In genomic region chr15:21107399-21108381, GRCh38 we compare ENCODE assay signal across 8 cellular contexts.
DNase-seq lines count a peak whose midpoint lies in the region; ATAC-seq and TF ChIP-seq lines count a peak whose summit lies in the region.
"Not testable (repeated sequence)": the region's sequence is repeated elsewhere in the genome, so short reads cannot be mapped to it uniquely, and the experiment has no call there.

No MANE protein-coding gene starts in this region.

- not testable (repeated sequence) for H3K36me3 Mint-ChIP-seq in Caco-2 (ENCODE audit: insufficient read depth, unreplicated experiment); WTC11; mesothelial cell of epicardium

- not testable (repeated sequence) for H3K4me3 ChIP-seq in Caco-2 (ENCODE audit: low read depth, low read length); right cardiac atrium (ENCODE audit: low read length); spleen; upper lobe of right lung

- H3K4me1 Mint-ChIP-seq in Caco-2 (ENCODE audit: low read depth, unreplicated experiment); WTC11; mesothelial cell of epicardium: not testable (repeated sequence)

- no CpG with 5 or more reads among the region's 10 CpGs for WGBS in right cardiac atrium
- WGBS in spleen, 5 donors: 100% methylated on average over 1 of the region's 10 CpGs; no CpG with 5 or more reads in 3 of the 5 donors

- H3K4me1 ChIP-seq in Caco-2; foreskin keratinocyte; right cardiac atrium (ENCODE audit: control insufficient read depth, insufficient read depth, low read length); spleen; upper lobe of right lung: not testable (repeated sequence)

- H3K27ac ChIP-seq in foreskin keratinocyte; right cardiac atrium (ENCODE audit: low read length); spleen; upper lobe of right lung: not testable (repeated sequence)

- POLR2A ChIA-PET in Caco-2 (lab: Charles Lee); WTC11 (lab: Charles Lee): not testable (repeated sequence)

- H3K9me3 ChIP-seq in Caco-2; right cardiac atrium (ENCODE audit: control insufficient read depth, low read length); upper lobe of right lung: not testable (repeated sequence)
- peaks cover 0 to 12% (median 0%) of the 10 kb centered on the region in 8 donors for H3K9me3 ChIP-seq in spleen

- not testable (repeated sequence) for H3K9me3 Mint-ChIP-seq in Caco-2 (ENCODE audit: unreplicated experiment); WTC11; mesothelial cell of epicardium

- not testable (repeated sequence) for TF ChIP-seq POLR2A in spleen (IDR thresholded peaks at IDR 0.05)

- not testable (repeated sequence) for H3K27me3 ChIP-seq in Caco-2 (replicated peaks; ENCODE audit: control insufficient read depth, insufficient read depth, low read length); foreskin keratinocyte; right cardiac atrium (ENCODE audit: control insufficient read depth, insufficient read depth); spleen (replicated peaks in 1 of 7); upper lobe of right lung

- not testable (repeated sequence) for H3K4me3 Mint-ChIP-seq in Caco-2 (ENCODE audit: unreplicated experiment); WTC11; mesothelial cell of epicardium

- BruUV-seq in Caco-2 (replicated peaks; lab: Mats Ljungman, UMichigan): not testable (repeated sequence)

- H3K36me3 ChIP-seq in Caco-2 (ENCODE audit: control insufficient read depth, insufficient read depth, low read length); spleen; upper lobe of right lung: not testable (repeated sequence)

- DNase-seq in Caco-2 (peak; percentile 21 to 69), WTC11 (ENCODE audit: low spot score) (peak; percentile 9), right cardiac atrium (peak; percentile 16 to 87 (median 76)), mesothelial cell of epicardium (ENCODE audit: low spot score in 2 of 2, unreplicated experiment in 2 of 2) (peak; percentile 27 to 56), spleen (peak; percentile 88), upper lobe of right lung (peak; percentile 91)
- DNase-seq in activated naive CD4-positive, alpha-beta T cell treated with anti-CD3 and anti-CD28 coated beads, Interleukin-2, amount 50 U/mL, for 16 hours: peak; percentile 16
- not testable (repeated sequence) for DNase-seq in foreskin keratinocyte

- intact Hi-C loops in Caco-2 (cut with micrococcal nuclease; ENCODE audit: unreplicated experiment); right cardiac atrium (cut with DNase I); spleen (cut with DNase I; ENCODE audit: low total_unique reads); upper lobe of right lung (cut with DNase I): not testable (repeated sequence)

- not testable (repeated sequence) for TF ChIP-seq CTCF in Caco-2 (IDR thresholded peaks at IDR 0.05; ENCODE audit: insufficient read depth in 1 of 2, low read depth in 1 of 2, low read length in 1 of 2, severe bottlenecking in 1 of 2, unreplicated experiment in 1 of 2); WTC11 (IDR thresholded peaks at IDR 0.05); foreskin keratinocyte (conservative IDR thresholded peaks at IDR 0.05); mesothelial cell of epicardium (IDR thresholded peaks at IDR 0.05; ENCODE audit: unreplicated experiment); spleen (IDR thresholded peaks at IDR 0.05 in 8 of 11, conservative IDR thresholded peaks at IDR 0.05 in 3 of 11); upper lobe of right lung (IDR thresholded peaks at IDR 0.05)

- not testable (repeated sequence) for H3K27me3 Mint-ChIP-seq in Caco-2 (ENCODE audit: insufficient read depth, unreplicated experiment); WTC11 (ENCODE audit: low read depth); mesothelial cell of epicardium (ENCODE audit: low read depth)

- CTCF ChIA-PET in Caco-2 (lab: Charles Lee); WTC11 (lab: Charles Lee): not testable (repeated sequence)

- not testable (repeated sequence) for ATAC-seq in WTC11
- peak; percentile 45 for ATAC-seq in foreskin keratinocyte
- ATAC-seq in right cardiac atrium: peak; percentile 64 to 94
- peak; percentile 86 for ATAC-seq in upper lobe of right lung

- not testable (repeated sequence) for H3K27ac Mint-ChIP-seq in Caco-2 (ENCODE audit: unreplicated experiment); WTC11; mesothelial cell of epicardium
